In the genomic region with DNA sequence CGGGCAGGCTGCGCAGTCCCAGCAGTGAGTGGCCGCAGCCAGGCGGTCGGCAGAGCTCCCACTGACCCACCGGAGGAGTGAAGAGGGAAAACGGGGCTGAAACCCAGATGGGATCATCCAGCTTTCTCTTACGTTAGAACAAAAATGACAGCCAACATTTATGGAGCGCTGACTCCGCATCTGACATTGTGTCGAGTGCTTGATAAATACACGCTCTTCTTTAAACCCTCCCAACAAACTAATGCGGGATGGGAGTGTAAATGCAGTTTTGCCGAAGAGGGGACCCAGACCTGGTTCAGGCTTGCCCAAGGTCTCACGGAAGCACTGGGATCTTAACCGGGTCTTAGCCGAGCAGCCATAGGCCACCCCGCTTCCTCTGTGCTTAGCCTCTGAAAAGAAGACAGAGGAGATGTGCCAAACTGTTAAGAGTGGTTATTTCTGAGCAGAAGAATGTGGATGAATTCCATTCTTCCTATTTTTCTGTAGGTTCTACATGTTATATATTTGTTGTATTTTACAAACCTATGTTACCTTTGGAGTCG, we compare ENCODE assay signal across 8 cellular contexts. TPM values are rescaled to one million over a fixed set of nuclear protein-coding genes. Genes with fewer than 3 reads are reported as not detected.
DNase-seq lines count a peak whose midpoint lies in the region; ATAC-seq and TF ChIP-seq lines count a peak whose summit lies in the region.

No MANE protein-coding gene starts in this region.

- TF ChIP-seq CTCF in heart right ventricle (IDR thresholded peaks at IDR 0.05) (no peak), mesothelial cell of epicardium (IDR thresholded peaks at IDR 0.05; ENCODE audit: unreplicated experiment) (no peak), uterus (IDR thresholded peaks at IDR 0.05) (no peak)

- peak overlapping the region; percentile 66 for H3K4me3 Mint-ChIP-seq in mesothelial cell of epicardium

- no peak for ATAC-seq in heart right ventricle
- no peak for ATAC-seq in Right ventricle myocardium superior (ENCODE audit: poor library complexity)
- ATAC-seq in HG02852 (IDR thresholded peaks at IDR 0.05; ENCODE audit: unreplicated experiment), result no peak
- no peak for ATAC-seq in HG02938 (IDR thresholded peaks at IDR 0.05; ENCODE audit: unreplicated experiment)

- H3K27ac Mint-ChIP-seq in mesothelial cell of epicardium, result peak overlapping the region; percentile 96

- H3K9me3 ChIP-seq in heart right ventricle (no peaks in the 10 kb centered on the region), uterus (no peaks in the 10 kb centered on the region)

- H3K4me3 ChIP-seq in heart right ventricle (peak overlapping the region in 9 of 10 donors; percentile 37 to 64 (median 57)), uterus (peak overlapping the region; percentile 40 to 44)

- peak overlapping the region in 1 of 10 donors; percentile 34 for H3K27ac ChIP-seq in heart right ventricle
- peak overlapping the region; percentile 50 to 63 for H3K27ac ChIP-seq in uterus

- H3K4me1 ChIP-seq in heart right ventricle (peaks cover 0 to 41% (median 18%) of the 10 kb centered on the region in 9 donors), uterus (peaks cover 0 to 6% of the 10 kb centered on the region in 2 donors)

- H3K36me3 Mint-ChIP-seq in mesothelial cell of epicardium, result no peaks in the 10 kb centered on the region

- TF ChIP-seq POLR2A in uterus (IDR thresholded peaks at IDR 0.05), result no peak

- H3K27me3 ChIP-seq in heart right ventricle, result peaks cover 0 to 87% (median 48%) of the 10 kb centered on the region in 7 donors
- no peaks in the 10 kb centered on the region for H3K27me3 ChIP-seq in uterus

- WGBS in heart right ventricle, 2 donors, result 58 to 67% methylated on average over 19 of the region's 19 CpGs

- H3K36me3 ChIP-seq in heart right ventricle, result no peaks in the 10 kb centered on the region
- H3K36me3 ChIP-seq in uterus, result no peaks in the 10 kb centered on the region

- no peaks in the 10 kb centered on the region for H3K9me3 Mint-ChIP-seq in mesothelial cell of epicardium

- H3K4me1 Mint-ChIP-seq in mesothelial cell of epicardium, result peaks cover 58% of the 10 kb centered on the region

- no peak for DNase-seq in heart right ventricle
- DNase-seq in Right ventricle myocardium superior, result no peak
- peak; percentile 30 for DNase-seq in cerebellum (ENCODE audit: low spot score)
- no peak for DNase-seq in mesothelial cell of epicardium (ENCODE audit: low spot score in 2 of 2, unreplicated experiment in 2 of 2)
- DNase-seq in uterus, result no peak
- no peak for DNase-seq in stimulated activated naive CD4-positive, alpha-beta T cell treated with Interleukin-2 at 50 U/mL for 16 hours (lab: John Stamatoyannopoulos, UW)

- peaks cover 18% of the 10 kb centered on the region for H3K27me3 Mint-ChIP-seq in mesothelial cell of epicardium (ENCODE audit: low read depth)

- intact Hi-C loops in heart right ventricle (cut with DNase I), result no loop called here
- intact Hi-C loops in Right ventricle myocardium superior (cut with DNase I), result no loop called here
- intact Hi-C loops in uterus (cut with DNase I; ENCODE audit: low total_unique reads), result no loop called here

RNA-seq across cellular contexts. Expression of gene GRHL3, which starts 3.5 kb away (rescaled TPM):
- total RNA-seq in heart right ventricle (not detected), Right ventricle myocardium superior (not detected), cerebellum (1.2 TPM), mesothelial cell of epicardium (17.1 to 19.1 TPM (median 17.9 TPM) in 3 replicates), uterus (under 1 TPM in 2 of 4 donors, not detected in 2; 0.15 to 0.35 TPM)
- polyA plus RNA-seq in heart right ventricle, result under 1 TPM in 1 of 2 donors, not detected in 1; 0.03 TPM
